1 cellular context compared by ENCODE assay signal in the genomic region with DNA sequence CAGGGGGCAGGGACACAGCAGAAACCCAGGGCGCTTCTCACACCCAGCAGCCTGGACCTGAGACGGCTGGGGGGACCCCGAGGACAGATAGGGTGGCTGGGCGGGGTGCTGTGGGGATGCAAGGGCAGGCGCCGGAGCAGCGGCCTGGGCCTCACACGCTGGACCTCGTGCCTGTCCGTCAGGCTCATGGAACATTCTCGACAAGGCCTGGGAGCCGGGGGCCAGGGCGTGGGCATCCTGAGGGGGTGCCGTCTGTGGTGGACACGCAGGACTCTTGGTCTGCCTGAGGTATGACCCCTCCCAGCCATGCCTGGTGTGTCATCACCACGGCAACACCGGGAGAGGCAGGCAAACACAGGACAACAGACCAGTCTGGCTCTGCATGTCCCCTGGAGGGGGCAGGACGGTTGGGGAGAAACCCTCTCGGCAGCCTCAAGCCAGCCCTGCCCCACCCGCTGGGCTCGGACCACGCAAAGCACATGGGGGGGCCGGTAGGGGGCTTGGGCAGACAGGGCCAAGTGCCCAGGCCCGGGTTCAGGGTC.
TF ChIP-seq lines count a peak whose summit lies in the region.

No MANE protein-coding gene starts in this region.

TF ChIP-seq in WTC11, 78 proteins besides CTCF, POLR2A, EP300 and RAD21:
- TF ChIP-seq, protein P1, sequence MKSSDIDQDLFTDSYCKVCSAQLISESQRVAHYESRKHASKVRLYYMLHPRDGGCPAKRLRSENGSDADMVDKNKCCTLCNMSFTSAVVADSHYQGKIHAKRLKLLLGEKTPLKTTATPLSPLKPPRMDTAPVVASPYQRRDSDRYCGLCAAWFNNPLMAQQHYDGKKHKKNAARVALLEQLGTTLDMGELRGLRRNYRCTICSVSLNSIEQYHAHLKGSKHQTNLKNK (CRISPR knock-in tag; IDR thresholded peaks at IDR 0.05): no peak
